Comparison of ENCODE assay signal across 8 cellular contexts in genomic region chr1:26126321-26127084, GRCh38. TPM values are rescaled to one million over a fixed set of nuclear protein-coding genes. Genes with fewer than 3 reads are reported as not detected.
DNase-seq lines count a peak whose midpoint lies in the region; ATAC-seq and TF ChIP-seq lines count a peak whose summit lies in the region.

No MANE protein-coding gene starts in this region.

- TF ChIP-seq CTCF in fibroblast of villous mesenchyme (IDR thresholded peaks at IDR 0.05; ENCODE audit: insufficient read depth, low read depth, low read length), result no peak

- no peak overlapping the region for H3K4me3 ChIP-seq in fibroblast of villous mesenchyme (ENCODE audit: low read depth, low read length)

- DNase-seq in Daoy (ENCODE audit: low read depth) (peak; percentile 84), NCI-H2196 treated with DMSO at 0.1 percent for 48 hours (lab: John Stamatoyannopoulos, UW; ENCODE audit: unreplicated experiment) (peak; percentile 61), fibroblast of villous mesenchyme (ENCODE audit: low read depth) (peak; percentile 51), cortex of kidney (lab: John Stamatoyannopoulos, UW) (no peak)
- peak; percentile 29 for DNase-seq in activated CD4-positive, alpha-beta T cell treated with anti-CD3 and anti-CD28 coated beads, Interleukin-2, amount 50 U/mL, for 1 hour
- peak; percentile 35 for DNase-seq in stimulated activated naive CD4-positive, alpha-beta T cell treated with Interleukin-2 at 50 U/mL for 16 hours (lab: John Stamatoyannopoulos, UW)

- ATAC-seq in HG02642 (IDR thresholded peaks at IDR 0.05; ENCODE audit: poor library complexity, unreplicated experiment) (peak; percentile 56), HG03520 (IDR thresholded peaks at IDR 0.05; ENCODE audit: unreplicated experiment) (no peak)

RNA-seq across cellular contexts. Expression of gene PDIK1L, which starts 14.9 kb away (rescaled TPM):
- 9.4 and 12.2 TPM in 2 replicates for total RNA-seq in Daoy (2014; rRNA removed; shearing (Covaris generic))
- 2.6 and 4.8 TPM in 2 replicates for total RNA-seq in fibroblast of villous mesenchyme

RNA-seq across cellular contexts. Expression of gene FAM110D, which starts 32.4 kb away (rescaled TPM):
- total RNA-seq in Daoy (2014; rRNA removed; shearing (Covaris generic)), result 0.51 TPM in 1 of 2 replicates, not detected in the other
- under 0.01 TPM in 1 of 2 replicates, not detected in the other for total RNA-seq in fibroblast of villous mesenchyme

RNA-seq across cellular contexts. Expression of gene C1orf232, which starts 42.3 kb away (rescaled TPM):
- total RNA-seq in Daoy (2014; rRNA removed; shearing (Covaris generic)), result not detected in 2 replicates
- total RNA-seq in fibroblast of villous mesenchyme, result not detected in 2 replicates

RNA-seq across cellular contexts. Expression of gene ZNF593, which starts 43.2 kb away (rescaled TPM):
- total RNA-seq in Daoy (2014; rRNA removed; shearing (Covaris generic)), result 14.5 and 39.7 TPM in 2 replicates
- 20.3 and 26.4 TPM in 2 replicates for total RNA-seq in fibroblast of villous mesenchyme

RNA-seq across cellular contexts. Expression of gene ZNF593OS, which starts 45.1 kb away (rescaled TPM):
- total RNA-seq in Daoy (2014; rRNA removed; shearing (Covaris generic)), result not detected in 2 replicates
- 0.32 TPM in 1 of 2 replicates, not detected in the other for total RNA-seq in fibroblast of villous mesenchyme
